8 cellular contexts compared by ENCODE assay signal in genomic region chr1:92749024-92749634, GRCh38. TPM values are rescaled to one million over a fixed set of nuclear protein-coding genes. Genes with fewer than 3 reads are reported as not detected.
DNase-seq lines count a peak whose midpoint lies in the region; ATAC-seq and TF ChIP-seq lines count a peak whose summit lies in the region.

No MANE protein-coding gene starts in this region.

- no peaks in the 10 kb centered on the region for H3K36me3 ChIP-seq in upper lobe of left lung

- 71 to 90% methylated on average over 1 of the region's 1 CpG for WGBS in upper lobe of left lung, 2 donors

- peak; percentile 94 for DNase-seq in DMS53 treated with DMSO at 0.1 percent for 48 hours (lab: John Stamatoyannopoulos, UW; ENCODE audit: unreplicated experiment)
- peak; percentile 51 for DNase-seq in NCI-H1092 treated with DMSO at 0.1 percent for 48 hours (lab: John Stamatoyannopoulos, UW)
- DNase-seq in SW480 (ENCODE audit: low spot score) = peak; percentile 68
- DNase-seq in dorsolateral prefrontal cortex = peak in 1 of 10 donors; percentile 34
- peak; percentile 83 for DNase-seq in medulla oblongata (ENCODE audit: extremely low spot score)
- peak in 1 of 2 donors; percentile 45 for DNase-seq in upper lobe of left lung

- no peak for TF ChIP-seq POLR2A in upper lobe of left lung (IDR thresholded peaks at IDR 0.05)

- TF ChIP-seq CTCF in dorsolateral prefrontal cortex (IDR thresholded peaks at IDR 0.05 in 54 of 56, conservative IDR thresholded peaks at IDR 0.05 in 2 of 56; ENCODE audit: low read depth in 1 of 56, partially characterized antibody in 56 of 56) (peak; percentile 27 to 82 (median 64)), upper lobe of left lung (IDR thresholded peaks at IDR 0.05) (peak; percentile 23 to 57 (median 48))

- H3K27me3 ChIP-seq in dorsolateral prefrontal cortex (no peaks in the 10 kb centered on the region), upper lobe of left lung (no peaks in the 10 kb centered on the region)

- TF ChIP-seq EP300 in upper lobe of left lung (IDR thresholded peaks at IDR 0.05) = no peak

- ATAC-seq in GM21723 (IDR thresholded peaks at IDR 0.05; ENCODE audit: unreplicated experiment) (peak; percentile 86), upper lobe of left lung (ENCODE audit: low FRiP score in 2 of 2) (peak in 1 of 2 donors; percentile 79), HG03045 (IDR thresholded peaks at IDR 0.05; ENCODE audit: unreplicated experiment) (no peak)

- H3K9me3 ChIP-seq in upper lobe of left lung = no peaks in the 10 kb centered on the region

- peak overlapping the region in 3 of 59 donors; percentile 7 to 22 (median 15) for H3K27ac ChIP-seq in dorsolateral prefrontal cortex
- no peak overlapping the region for H3K27ac ChIP-seq in upper lobe of left lung

- intact Hi-C loops in dorsolateral prefrontal cortex (cut with DNase I) = loop anchor here (2.0 to 5.0 kb wide), 4 partner anchors 36 to 83 kb away; partner anchors contain the start of genes EVI5 (in 1 of the 2) and RPL5 (in 1 of the 2)

- peaks cover 0 to 10% (median 3%) of the 10 kb centered on the region in 4 donors for H3K4me1 ChIP-seq in upper lobe of left lung

- H3K4me3 ChIP-seq in dorsolateral prefrontal cortex = no peak overlapping the region
- H3K4me3 ChIP-seq in upper lobe of left lung = no peak overlapping the region

RNA-seq across cellular contexts. Expression of gene EVI5, which starts 35.8 kb away (rescaled TPM):
- total RNA-seq in dorsolateral prefrontal cortex (10 to 100 TPM; 37.6 to 71.9 (median 55.0) TPM), upper lobe of left lung (10 to 100 TPM; 33.5 to 62.3 (median 39.6) TPM)
